ENCODE assay signal across 10 cellular contexts in genomic region chr6:73310503-73310845, GRCh38. TPM values are rescaled to one million over a fixed set of nuclear protein-coding genes. Genes with fewer than 3 reads are reported as not detected.
DNase-seq lines count a peak whose midpoint lies in the region; ATAC-seq and TF ChIP-seq lines count a peak whose summit lies in the region.
"Not testable (repeated sequence)": the region's sequence is repeated elsewhere in the genome, so short reads cannot be mapped to it uniquely, and the experiment has no call there.
"Had no signal": no experiment of that assay in that cellular context is flagged by ENCODE, and none has a peak within 500 bp of the region (broad histone marks: within the 10 kb centered on the region; RNA-seq: fewer than 3 reads in every experiment).

No MANE protein-coding gene starts in this region.

- H3K9ac ChIP-seq in Karpas-422 (ENCODE audit: low read length), result peak overlapping the region; percentile 93
- peak overlapping the region; percentile 94 for H3K9ac ChIP-seq in mesenchymal stem cell (ENCODE audit: low read length)
- H3K9ac ChIP-seq in rectal smooth muscle tissue (ENCODE audit: low read length), result not testable (repeated sequence)

- peak overlapping the region; percentile 95 for H3K4me2 ChIP-seq in DOHH2 (ENCODE audit: low read length)
- H3K4me2 ChIP-seq in Karpas-422 (ENCODE audit: low read depth, low read length, poor library complexity, severe bottlenecking), result peak overlapping the region; percentile 86
- peak overlapping the region; percentile 81 for H3K4me2 ChIP-seq in mesenchymal stem cell (ENCODE audit: low read length, poor library complexity, severe bottlenecking)

- ATAC-seq in upper lobe of right lung, result not testable (repeated sequence)

- H3K9me2 ChIP-seq in DOHH2 (replicated peaks; ENCODE audit: control insufficient read depth, low read length); Karpas-422 (replicated peaks; ENCODE audit: insufficient read depth, low read length): not testable (repeated sequence)

- peak overlapping the region; percentile 87 for H3K27ac Mint-ChIP-seq in activated CD4-positive, alpha-beta T cell treated with anti-CD3 and anti-CD28 coated beads, Interleukin-2, amount 10 ng/mL, durations not matched to agents 24 days and 14 days
- H3K27ac Mint-ChIP-seq in MCF 10A (ENCODE audit: low read depth, unreplicated experiment), result peak overlapping the region; percentile 92

- CTCF ChIA-PET in MCF 10A (lab: Yijun Ruan, JAX), result interaction anchor here (0.7 to 1.6 kb wide), 2 partner anchors 18 to 218 kb away, joined by 4 to 9 read pairs; no protein-coding TSS in a partner anchor

- H4K8ac ChIP-seq in mesenchymal stem cell (ENCODE audit: low read length), result peak overlapping the region; percentile 91

- H2BK120ac ChIP-seq in mesenchymal stem cell (ENCODE audit: low read depth, low read length), result not testable (repeated sequence)

- not testable (repeated sequence) for H3K27me3 ChIP-seq in DOHH2 (ENCODE audit: control insufficient read depth, low read length); Karpas-422 (ENCODE audit: low read length); rectal smooth muscle tissue (ENCODE audit: control insufficient read depth, insufficient read depth, low read length)
- H3K27me3 ChIP-seq in mesenchymal stem cell (ENCODE audit: control insufficient read depth in 1 of 2, insufficient read depth in 1 of 2, low read length in 2 of 2) (peaks cover 0 to 11% of the 10 kb centered on the region in 2 experiments), upper lobe of right lung (peaks cover 13% of the 10 kb centered on the region)

- H3K79me1 ChIP-seq in mesenchymal stem cell (replicated peaks; ENCODE audit: low read length, poor library complexity, severe bottlenecking), result peaks cover 19% of the 10 kb centered on the region

- peak overlapping the region; percentile 98 for H3K4me3 Mint-ChIP-seq in activated CD4-positive, alpha-beta T cell treated with anti-CD3 and anti-CD28 coated beads, Interleukin-2, amount 10 ng/mL, durations not matched to agents 24 days and 14 days
- peak overlapping the region; percentile 98 for H3K4me3 Mint-ChIP-seq in MCF 10A (ENCODE audit: unreplicated experiment)

- H3F3A ChIP-seq in DOHH2 (ENCODE audit: control insufficient read depth, insufficient read depth), result not testable (repeated sequence)

- not testable (repeated sequence) for H3K36me3 ChIP-seq in DOHH2 (ENCODE audit: control insufficient read depth, low read length); Karpas-422 (ENCODE audit: insufficient read depth, low read length); mesenchymal stem cell (ENCODE audit: control insufficient read depth in 1 of 2, insufficient read depth in 2 of 2, low read depth in 1 of 2, low read length in 2 of 2); rectal smooth muscle tissue (ENCODE audit: control insufficient read depth, insufficient read depth, low read length); upper lobe of right lung

- WGBS in mesenchymal stem cell, result 33% methylated on average over 3 of the region's 4 CpGs

- DNase-seq in Karpas-422, result peak; percentile 19
- DNase-seq in activated CD4-positive, alpha-beta T cell treated with anti-CD3 and anti-CD28 coated beads, Interleukin-2, amount 10 ng/mL, durations not matched to agents 24 days and 14 days; MCF 10A (ENCODE audit: unreplicated experiment); fibroblast of pulmonary artery (ENCODE audit: low read depth); mesenchymal stem cell; upper lobe of right lung: not testable (repeated sequence)

- not testable (repeated sequence) for H4K91ac ChIP-seq in mesenchymal stem cell (ENCODE audit: low read length)

- H3K18ac ChIP-seq in mesenchymal stem cell (ENCODE audit: low read depth in 1 of 2, low read length in 2 of 2), result not testable (repeated sequence)

- H2BK5ac ChIP-seq in mesenchymal stem cell (ENCODE audit: low read depth, low read length, poor library complexity, severe bottlenecking), result not testable (repeated sequence)

- H2AFZ ChIP-seq in Karpas-422 (ENCODE audit: low read length) (peak overlapping the region; percentile 83), mesenchymal stem cell (ENCODE audit: low read depth, low read length) (peak overlapping the region; percentile 97)

- peak overlapping the region; percentile 65 for H3K27ac ChIP-seq in DOHH2 (ENCODE audit: low read depth, low read length)
- peak overlapping the region; percentile 53 for H3K27ac ChIP-seq in Karpas-422 (ENCODE audit: low read length)
- not testable (repeated sequence) for H3K27ac ChIP-seq in mesenchymal stem cell (ENCODE audit: low read length, poor library complexity, severe bottlenecking); rectal smooth muscle tissue (ENCODE audit: low read depth, low read length)
- H3K27ac ChIP-seq in upper lobe of right lung, result peak overlapping the region; percentile 9

- H3K23ac ChIP-seq in mesenchymal stem cell (ENCODE audit: low read length in 2 of 2), result not testable (repeated sequence)

- not testable (repeated sequence) for H2AK5ac ChIP-seq in mesenchymal stem cell (ENCODE audit: low read length, severe bottlenecking)

- H3K4me1 Mint-ChIP-seq in activated CD4-positive, alpha-beta T cell treated with anti-CD3 and anti-CD28 coated beads, Interleukin-2, amount 10 ng/mL, durations not matched to agents 24 days and 14 days, result peaks cover 27% of the 10 kb centered on the region
- not testable (repeated sequence) for H3K4me1 Mint-ChIP-seq in MCF 10A (ENCODE audit: insufficient read depth, unreplicated experiment)

- H3K4me1 ChIP-seq in DOHH2 (ENCODE audit: control insufficient read depth, low read length), result peaks cover 30% of the 10 kb centered on the region
- peaks cover 30% of the 10 kb centered on the region for H3K4me1 ChIP-seq in Karpas-422 (ENCODE audit: low read length)
- peaks cover 15% of the 10 kb centered on the region for H3K4me1 ChIP-seq in mesenchymal stem cell (ENCODE audit: control insufficient read depth, insufficient read depth, low read depth, low read length)
- not testable (repeated sequence) for H3K4me1 ChIP-seq in rectal smooth muscle tissue (ENCODE audit: control insufficient read depth, insufficient read depth, low read length); upper lobe of right lung

- not testable (repeated sequence) for BruUV-seq in MCF 10A (replicated peaks; lab: Mats Ljungman, UMichigan)

- not testable (repeated sequence) for H3K4ac ChIP-seq in mesenchymal stem cell (ENCODE audit: low read depth in 1 of 2, low read length in 2 of 2)

- not testable (repeated sequence) for H2BK12ac ChIP-seq in mesenchymal stem cell (ENCODE audit: low read length in 2 of 2)

- peaks cover 38% of the 10 kb centered on the region for H3K27me3 Mint-ChIP-seq in activated CD4-positive, alpha-beta T cell treated with anti-CD3 and anti-CD28 coated beads, Interleukin-2, amount 10 ng/mL, durations not matched to agents 24 days and 14 days
- not testable (repeated sequence) for H3K27me3 Mint-ChIP-seq in MCF 10A (ENCODE audit: insufficient read depth, unreplicated experiment)

- peak overlapping the region; percentile 98 for H3K4me3 ChIP-seq in DOHH2 (ENCODE audit: low read length)
- peak overlapping the region; percentile 77 for H3K4me3 ChIP-seq in Karpas-422 (ENCODE audit: low read length)
- H3K4me3 ChIP-seq in fibroblast of pulmonary artery (replicated peaks; ENCODE audit: low read depth, low read length), result peak overlapping the region; percentile 82
- H3K4me3 ChIP-seq in mesenchymal stem cell (ENCODE audit: insufficient read depth in 1 of 2, low read depth in 1 of 2, low read length in 2 of 2), result peak overlapping the region; percentile 73 to 96
- H3K4me3 ChIP-seq in rectal smooth muscle tissue (ENCODE audit: low read length), result peak overlapping the region; percentile 95
- H3K4me3 ChIP-seq in upper lobe of right lung, result peak overlapping the region; percentile 68

- not testable (repeated sequence) for H4K20me1 ChIP-seq in DOHH2 (ENCODE audit: control insufficient read depth, insufficient read depth, low read depth, low read length); Karpas-422 (ENCODE audit: insufficient read depth, low read depth, low read length)

- intact Hi-C loops in activated CD4-positive, alpha-beta T cell treated with anti-CD3 and anti-CD28 coated beads, Interleukin-2, amount 10 ng/mL, durations not matched to agents 24 days and 14 days (cut with micrococcal nuclease); upper lobe of right lung (cut with DNase I): not testable (repeated sequence)
- intact Hi-C loops in MCF 10A (cut with micrococcal nuclease), result loop anchor here (1.0 kb wide), 1 partner anchor 74 kb away; no protein-coding TSS in a partner anchor

- H3K9me3 Mint-ChIP-seq in activated CD4-positive, alpha-beta T cell treated with anti-CD3 and anti-CD28 coated beads, Interleukin-2, amount 10 ng/mL, durations not matched to agents 24 days and 14 days; MCF 10A (ENCODE audit: unreplicated experiment): not testable (repeated sequence)

- H3K36me3 Mint-ChIP-seq in activated CD4-positive, alpha-beta T cell treated with anti-CD3 and anti-CD28 coated beads, Interleukin-2, amount 10 ng/mL, durations not matched to agents 24 days and 14 days (ENCODE audit: low read depth); MCF 10A (ENCODE audit: insufficient read depth, unreplicated experiment): not testable (repeated sequence)

- not testable (repeated sequence) for H3K14ac ChIP-seq in mesenchymal stem cell (ENCODE audit: low read length in 2 of 2)

- H2BK15ac ChIP-seq in mesenchymal stem cell (ENCODE audit: low read depth, poor library complexity, severe bottlenecking), result not testable (repeated sequence)

- H3K9me3 ChIP-seq in DOHH2 (ENCODE audit: control insufficient read depth, insufficient read depth, low read length); Karpas-422 (ENCODE audit: low read length); mesenchymal stem cell (ENCODE audit: control insufficient read depth, low read length); upper lobe of right lung: not testable (repeated sequence)

- not testable (repeated sequence) for TF ChIP-seq CTCF in DOHH2 (IDR thresholded peaks at IDR 0.05; ENCODE audit: low read depth, low read length, poor library complexity, severe bottlenecking); MCF 10A (IDR thresholded peaks at IDR 0.05; ENCODE audit: unreplicated experiment); fibroblast of pulmonary artery (IDR thresholded peaks at IDR 0.05; ENCODE audit: low read length, missing control alignments); upper lobe of right lung (IDR thresholded peaks at IDR 0.05)

- H3K79me2 ChIP-seq in DOHH2 (ENCODE audit: control insufficient read depth, low read length), result peaks cover 45% of the 10 kb centered on the region
- peaks cover 42% of the 10 kb centered on the region for H3K79me2 ChIP-seq in Karpas-422 (ENCODE audit: low read length)

- POLR2A ChIA-PET in MCF 10A (lab: Yijun Ruan, JAX), result not testable (repeated sequence)

RNA-seq across cellular contexts. Expression of gene DPPA5, which starts 43.6 kb away (rescaled TPM):
- total RNA-seq in Karpas-422 (2014; rRNA removed; shearing (Covaris generic); ENCODE audit: low replicate concordance), result not detected in 2 replicates
- total RNA-seq in activated CD4-positive, alpha-beta T cell treated with anti-CD3 and anti-CD28 coated beads, Interleukin-2, amount 10 ng/mL, durations not matched to agents 24 days and 14 days, result not detected in 2 replicates
- not detected in 2 replicates for total RNA-seq in MCF 10A (2022)
- polyA plus RNA-seq in mesenchymal stem cell (2013, experiment 1 of 2), result not detected
- not detected for polyA plus RNA-seq in mesenchymal stem cell (2013, experiment 2 of 2)
- total RNA-seq in upper lobe of right lung, result not detected
- total RNA-seq: dermis microvascular lymphatic vessel endothelial cell, posterior vena cava had no signal

RNA-seq across cellular contexts. Expression of gene KHDC1, which starts 47.5 kb away (rescaled TPM):
- total RNA-seq in Karpas-422 (2014; rRNA removed; shearing (Covaris generic); ENCODE audit: low replicate concordance), result 8.2 and 12.2 TPM in 2 replicates
- 5.1 and 5.2 TPM in 2 replicates for total RNA-seq in activated CD4-positive, alpha-beta T cell treated with anti-CD3 and anti-CD28 coated beads, Interleukin-2, amount 10 ng/mL, durations not matched to agents 24 days and 14 days
- total RNA-seq in MCF 10A (2022), result 1.3 and 2.6 TPM in 2 replicates
- 2.4 TPM for polyA plus RNA-seq in mesenchymal stem cell (2013, experiment 1 of 2)
- polyA plus RNA-seq in mesenchymal stem cell (2013, experiment 2 of 2), result 2.5 TPM
- total RNA-seq in upper lobe of right lung, result 1.9 TPM

RNA-seq across cellular contexts. Expression of gene KHDC3L, which starts 52.0 kb away (rescaled TPM):
- not detected in 2 replicates for total RNA-seq in Karpas-422 (2014; rRNA removed; shearing (Covaris generic); ENCODE audit: low replicate concordance)
- not detected in 2 replicates for total RNA-seq in activated CD4-positive, alpha-beta T cell treated with anti-CD3 and anti-CD28 coated beads, Interleukin-2, amount 10 ng/mL, durations not matched to agents 24 days and 14 days
- total RNA-seq in MCF 10A (2022) (not detected in 2 replicates), upper lobe of right lung (not detected)
- polyA plus RNA-seq in mesenchymal stem cell (2013, experiment 1 of 2), result not detected
- polyA plus RNA-seq in mesenchymal stem cell (2013, experiment 2 of 2), result not detected
- total RNA-seq: dermis microvascular lymphatic vessel endothelial cell, posterior vena cava had no signal

RNA-seq across cellular contexts. Expression of gene OOEP, which starts 59.2 kb away (rescaled TPM):
- total RNA-seq in Karpas-422 (2014; rRNA removed; shearing (Covaris generic); ENCODE audit: low replicate concordance), result not detected in 2 replicates
- 0.47 TPM in 2 replicates for total RNA-seq in activated CD4-positive, alpha-beta T cell treated with anti-CD3 and anti-CD28 coated beads, Interleukin-2, amount 10 ng/mL, durations not matched to agents 24 days and 14 days
- total RNA-seq in MCF 10A (2022), result not detected in 2 replicates
- polyA plus RNA-seq in mesenchymal stem cell (2013, experiment 1 of 2), result not detected
- not detected for polyA plus RNA-seq in mesenchymal stem cell (2013, experiment 2 of 2)
- total RNA-seq in upper lobe of right lung, result 1.2 TPM
